ENCODE assay signal across 8 cellular contexts in genomic region chr17:8073627-8074485, GRCh38. TPM values are rescaled to one million over a fixed set of nuclear protein-coding genes. Genes with fewer than 3 reads are reported as not detected.
DNase-seq lines count a peak whose midpoint lies in the region; ATAC-seq, FAIRE-seq and TF ChIP-seq lines count a peak whose summit lies in the region.

No MANE protein-coding gene starts in this region.

- DNase-seq in H54 (ENCODE audit: insufficient read length, low spot score) (peak; percentile 86), NCI-H82 treated with DMSO at 0.1 percent for 48 hours (lab: John Stamatoyannopoulos, UW; ENCODE audit: unreplicated experiment) (peak; percentile 67), epithelial cell of proximal tubule (ENCODE audit: low read depth) (no peak)
- peak; percentile 43 for DNase-seq in activated CD8-positive, alpha-beta memory T cell treated with anti-CD3 and anti-CD28 coated beads, Interleukin-2, amount 50 U/mL, for 1 hour (ENCODE audit: extremely low read depth)
- peak; percentile 81 to 88 for DNase-seq in stimulated activated effector memory CD8-positive, alpha-beta T cell treated with anti-CD3 and anti-CD28 coated beads, Interleukin-12 subunit alpha, Interleukin-12 subunit beta, amount 100 ng/mL, for 72 hours (ENCODE audit: low spot score in 2 of 2)

- H3K9ac ChIP-seq in BLaER1 (no peak overlapping the region), mucosa of stomach (ENCODE audit: low read length) (no peak overlapping the region)

- H3K4me1 ChIP-seq in BLaER1: peaks cover 11% of the 10 kb centered on the region
- H3K4me1 ChIP-seq in mucosa of stomach (ENCODE audit: control insufficient read depth, insufficient read depth, low read length): peaks cover 23% of the 10 kb centered on the region

- H3K9me3 Mint-ChIP-seq in stimulated activated effector memory CD8-positive, alpha-beta T cell treated with anti-CD3 and anti-CD28 coated beads, Interleukin-12 subunit alpha, Interleukin-12 subunit beta, amount 100 ng/mL, for 72 hours: no peaks in the 10 kb centered on the region

- H3K27me3 ChIP-seq in BLaER1: peaks cover 62% of the 10 kb centered on the region
- peaks cover 89% of the 10 kb centered on the region for H3K27me3 ChIP-seq in mucosa of stomach (ENCODE audit: control insufficient read depth, insufficient read depth, low read length)

- H3K36me3 ChIP-seq in BLaER1 (no peaks in the 10 kb centered on the region), mucosa of stomach (ENCODE audit: control insufficient read depth, insufficient read depth, low read length) (no peaks in the 10 kb centered on the region)

- FAIRE-seq in H54 (lab: Jason Lieb, UNC): no peak

- H3K36me3 Mint-ChIP-seq in stimulated activated effector memory CD8-positive, alpha-beta T cell treated with anti-CD3 and anti-CD28 coated beads, Interleukin-12 subunit alpha, Interleukin-12 subunit beta, amount 100 ng/mL, for 72 hours: peaks cover 15% of the 10 kb centered on the region

- no peak for TF ChIP-seq POLR2A in H54 (IDR thresholded peaks at IDR 0.05; ENCODE audit: low read depth, low read length)

- ATAC-seq in stimulated activated effector memory CD8-positive, alpha-beta T cell treated with anti-CD3 and anti-CD28 coated beads, Interleukin-12 subunit alpha, Interleukin-12 subunit beta, amount 100 ng/mL, for 72 hours: peak; percentile 88
- ATAC-seq in GM21619 (IDR thresholded peaks at IDR 0.05; ENCODE audit: unreplicated experiment): no peak

- H3K4me3 ChIP-seq in BLaER1 (no peak overlapping the region), epithelial cell of proximal tubule (ENCODE audit: low read depth, low read length) (no peak overlapping the region), mucosa of stomach (ENCODE audit: low read length) (peak overlapping the region; percentile 17)

- peak overlapping the region; percentile 26 for H3K27ac Mint-ChIP-seq in stimulated activated effector memory CD8-positive, alpha-beta T cell treated with anti-CD3 and anti-CD28 coated beads, Interleukin-12 subunit alpha, Interleukin-12 subunit beta, amount 100 ng/mL, for 72 hours

- H3K9me3 ChIP-seq in BLaER1 (no peaks in the 10 kb centered on the region), mucosa of stomach (ENCODE audit: control insufficient read depth, low read length) (no peaks in the 10 kb centered on the region)

- H3K4me2 ChIP-seq in BLaER1: peak overlapping the region; percentile 29

- peak overlapping the region; percentile 68 for H3K4me3 Mint-ChIP-seq in stimulated activated effector memory CD8-positive, alpha-beta T cell treated with anti-CD3 and anti-CD28 coated beads, Interleukin-12 subunit alpha, Interleukin-12 subunit beta, amount 100 ng/mL, for 72 hours

- no peak overlapping the region for H3K27ac ChIP-seq in BLaER1

- H4K20me1 ChIP-seq in BLaER1: peaks cover 16% of the 10 kb centered on the region; the same call in 1 of the 2 replicates

- H3K4me1 Mint-ChIP-seq in stimulated activated effector memory CD8-positive, alpha-beta T cell treated with anti-CD3 and anti-CD28 coated beads, Interleukin-12 subunit alpha, Interleukin-12 subunit beta, amount 100 ng/mL, for 72 hours: peaks cover 30% of the 10 kb centered on the region

- TF ChIP-seq CTCF in epithelial cell of proximal tubule (conservative IDR thresholded peaks at IDR 0.05; ENCODE audit: low read depth, low read length): peak; percentile 88

RNA-seq across cellular contexts. Expression of gene ALOX12B, which starts 13.7 kb away (rescaled TPM):
- 0.35 TPM in 1 of 2 replicates, not detected in the other for total RNA-seq in epithelial cell of proximal tubule

RNA-seq across cellular contexts. Expression of gene ALOX15B, which starts 35.0 kb away (rescaled TPM):
- 0.07 and 1.3 TPM in 2 replicates for total RNA-seq in epithelial cell of proximal tubule

RNA-seq across cellular contexts. Expression of gene ALOXE3, which starts 44.5 kb away (rescaled TPM):
- total RNA-seq in epithelial cell of proximal tubule: 0.36 TPM in 1 of 2 replicates, not detected in the other

RNA-seq across cellular contexts. Expression of gene HES7, which starts 50.0 kb away (rescaled TPM):
- total RNA-seq in epithelial cell of proximal tubule: 0.35 TPM in 1 of 2 replicates, not detected in the other
